In the genomic region with DNA sequence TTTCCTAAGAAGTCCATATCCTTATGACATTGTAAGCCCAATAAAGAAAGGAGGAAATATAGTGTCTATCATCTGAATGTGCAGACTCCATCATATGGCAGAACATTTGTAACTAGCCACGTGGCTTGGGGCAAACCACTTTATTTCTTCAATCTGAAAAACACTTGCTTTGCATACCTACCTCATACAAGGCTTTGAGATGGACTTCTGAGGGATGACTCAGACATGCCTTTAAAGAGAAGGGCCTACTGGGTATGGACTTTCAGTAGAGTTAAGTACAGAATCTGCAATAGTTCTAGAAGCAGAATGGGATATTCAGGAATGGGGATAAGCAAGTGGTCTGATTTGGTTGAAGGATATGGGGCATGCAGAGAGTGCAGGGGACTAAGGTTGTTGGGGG, we compare ENCODE assay signal across 17 cellular contexts. TPM values are rescaled to one million over a fixed set of nuclear protein-coding genes. Genes with fewer than 3 reads are reported as not detected.
A peak's percentile ranks its signal among the peaks of the same experiment; 100 is the strongest.
DNase-seq lines count a peak whose midpoint lies in the region; ATAC-seq, FAIRE-seq and TF ChIP-seq lines count a peak whose summit lies in the region.
"Had no signal": no experiment of that assay in that cellular context is flagged by ENCODE, and none has a peak within 500 bp of the region (broad histone marks: within the 10 kb centered on the region; RNA-seq: fewer than 3 reads in every experiment).

No MANE protein-coding gene starts in this region.

- DNase-seq in EL (peak; percentile 31), Karpas-422 (peak; percentile 11), amniotic epithelial cell (ENCODE audit: low read depth) (peak; percentile 34), H1 (ENCODE audit: low read depth in 1 of 2, low spot score in 2 of 2) (no peak), GDM1 (lab: John Stamatoyannopoulos, UW) (no peak), cortex of kidney (lab: John Stamatoyannopoulos, UW) (no peak), DMS53 treated with DMSO at 0.1 percent for 48 hours (lab: John Stamatoyannopoulos, UW; ENCODE audit: unreplicated experiment) (no peak)
- DNase-seq: DMS 273 treated with DMSO at 0.1 percent for 48 hours, Kasumi-1, NCI-H1417, NCI-H1930, NCI-H446 treated with DMSO at 0.1 percent for 48 hours, NCI-H774 had no signal

- no peak overlapping the region for H2BK120ac ChIP-seq in H1 (replicated peaks; ENCODE audit: low read depth, low read length)

- POLR2A ChIA-PET in H1 (lab: Charles Lee; ENCODE audit: partially characterized antibody): no interaction called here

- H3K79me2 ChIP-seq in Karpas-422 (ENCODE audit: low read length): no peaks in the 10 kb centered on the region
- no peaks in the 10 kb centered on the region for H3K79me2 ChIP-seq in H1 (ENCODE audit: control insufficient read depth in 1 of 2, insufficient read depth in 2 of 2, low read length in 2 of 2)

- no peak overlapping the region for H2BK20ac ChIP-seq in H1 (ENCODE audit: low read length)

- no peak overlapping the region for H2BK5ac ChIP-seq in H1 (ENCODE audit: low read depth, low read length)

- no peak for ATAC-seq in GM19452 (IDR thresholded peaks at IDR 0.05; ENCODE audit: unreplicated experiment)

- H4K20me1 ChIP-seq in Karpas-422 (ENCODE audit: insufficient read depth, low read depth, low read length) (no peaks in the 10 kb centered on the region), H1 (replicated peaks in 1 of 2; ENCODE audit: control insufficient read depth in 1 of 2, insufficient read depth in 2 of 2, low read length in 2 of 2) (no peaks in the 10 kb centered on the region)

- H3K27ac ChIP-seq in Karpas-422 (ENCODE audit: low read length) (no peak overlapping the region), H1 (ENCODE audit: low read depth, low read length) (no peak overlapping the region)
- H3K27ac ChIP-seq: C4-2B had no signal

- H4K5ac ChIP-seq in H1 (ENCODE audit: insufficient read length, low read depth, low read length): no peak overlapping the region

- H3K56ac ChIP-seq in H1 (replicated peaks; ENCODE audit: insufficient read length, low read depth, low read length): peak overlapping the region; percentile 50

- no peak for TF ChIP-seq POLR2A in H1 (IDR thresholded peaks at IDR 0.05; ENCODE audit: control extremely low read depth in 1 of 2, low read depth in 2 of 2, low read length in 2 of 2)

- H4K8ac ChIP-seq in H1 (ENCODE audit: extremely low read depth, insufficient read depth, low read length): no peak overlapping the region

- H3K4me3 ChIP-seq in Karpas-422 (ENCODE audit: low read length): no peak overlapping the region
- H3K4me3 ChIP-seq in H1 (ENCODE audit: extremely low read depth in 1 of 4, insufficient read depth in 2 of 4, low read depth in 3 of 4, low read length in 4 of 4): no peak overlapping the region
- H3K4me3 ChIP-seq: HAP-1 had no signal

- 94% methylated on average over 1 of the region's 1 CpG; no CpG with 5 or more reads in 1 of the 2 experiments for WGBS in H1 (ENCODE audit: extremely low coverage in 1 of 2, insufficient coverage in 1 of 2, insufficient read length in 1 of 2, insufficient replicate concordance in 2 of 2, low coverage in 1 of 2, low lambda C conversion rate in 2 of 2, missing lambda C conversion rate in 1 of 2), 2 experiments

- H3K9me2 ChIP-seq in Karpas-422 (replicated peaks; ENCODE audit: insufficient read depth, low read length): no peaks in the 10 kb centered on the region

- no peak overlapping the region for H2AK5ac ChIP-seq in H1 (ENCODE audit: low read depth, low read length)

- no peak overlapping the region for H3K4ac ChIP-seq in H1 (replicated peaks; ENCODE audit: insufficient read length, low read depth, low read length)

- no peak overlapping the region for H4K91ac ChIP-seq in H1 (replicated peaks; ENCODE audit: insufficient read length, low read length)

- H3K4me1 ChIP-seq in Karpas-422 (ENCODE audit: low read length) (no peaks in the 10 kb centered on the region), H1 (replicated peaks in 1 of 4; ENCODE audit: control insufficient read depth in 3 of 4, insufficient read depth in 4 of 4, low read length in 3 of 4) (no peaks in the 10 kb centered on the region)
- H3K4me1 ChIP-seq: HAP-1 had no signal

- no peak overlapping the region for H2BK12ac ChIP-seq in H1 (ENCODE audit: low read depth, low read length)

- no peaks in the 10 kb centered on the region for H3K36me3 ChIP-seq in Karpas-422 (ENCODE audit: insufficient read depth, low read length)
- no peaks in the 10 kb centered on the region for H3K36me3 ChIP-seq in H1 (ENCODE audit: control insufficient read depth in 2 of 4, insufficient read depth in 4 of 4, low read length in 3 of 4)
- H3K36me3 ChIP-seq: HAP-1 had no signal

- H3K9me3 ChIP-seq in Karpas-422 (ENCODE audit: low read length) (no peaks in the 10 kb centered on the region), H1 (ENCODE audit: insufficient read depth in 2 of 2, low read depth in 1 of 2, low read length in 1 of 2) (no peaks in the 10 kb centered on the region)
- H3K9me3 ChIP-seq: HAP-1 had no signal

- H3K27me3 ChIP-seq in Karpas-422 (ENCODE audit: low read length) (no peaks in the 10 kb centered on the region), H1 (replicated peaks in 1 of 4; ENCODE audit: control insufficient read depth in 3 of 4, extremely low read depth in 1 of 4, insufficient read depth in 3 of 4, low read length in 3 of 4) (no peaks in the 10 kb centered on the region)

- H2AFZ ChIP-seq in Karpas-422 (ENCODE audit: low read length) (0 out of 2 replicates have a peak overlapping the region, but pooled peaks have one; percentile 7), H1 (ENCODE audit: low read length) (no peak overlapping the region)

- H3K4me2 ChIP-seq in Karpas-422 (ENCODE audit: low read depth, low read length, poor library complexity, severe bottlenecking): no peak overlapping the region
- H3K4me2 ChIP-seq in H1 (ENCODE audit: insufficient read depth in 1 of 2, low read depth in 2 of 2, low read length in 2 of 2): no peak overlapping the region

- no peaks in the 10 kb centered on the region for H3K79me1 ChIP-seq in H1 (ENCODE audit: low read depth, low read length)

- no peak for TF ChIP-seq RAD21 in H1 (IDR thresholded peaks at IDR 0.05 in 1 of 2, conservative IDR thresholded peaks at IDR 0.05 in 1 of 2; ENCODE audit: low read depth in 2 of 2, low read length in 2 of 2)

- no peak overlapping the region for H2BK15ac ChIP-seq in H1 (ENCODE audit: low read length)

- H3K23ac ChIP-seq in H1 (ENCODE audit: insufficient read length): no peak overlapping the region

- no peak for FAIRE-seq in H1 (lab: Jason Lieb, UNC)
- FAIRE-seq: GM19239 had no signal

- H3K9ac ChIP-seq in Karpas-422 (ENCODE audit: low read length) (no peak overlapping the region), H1 (replicated peaks in 1 of 4; ENCODE audit: extremely low read depth in 1 of 4, low read depth in 3 of 4, low read length in 3 of 4) (no peak overlapping the region)

- H3K14ac ChIP-seq in H1 (ENCODE audit: insufficient read length): no peak overlapping the region

- TF ChIP-seq EP300 in H1 (IDR thresholded peaks at IDR 0.05; ENCODE audit: borderline replicate concordance in 1 of 2, low read depth in 2 of 2, low read length in 2 of 2): no peak

- H3K23me2 ChIP-seq in H1 (ENCODE audit: low read depth, low read length): no peaks in the 10 kb centered on the region

- TF ChIP-seq CTCF in H1 (IDR thresholded peaks at IDR 0.05; ENCODE audit: control extremely low read depth in 1 of 3, insufficient read depth in 1 of 3, low read depth in 1 of 3, low read length in 3 of 3): no peak

- CTCF ChIA-PET in H1 (lab: Charles Lee; ENCODE audit: partially characterized antibody): interaction anchor here (1.2 to 2.0 kb wide), 2 partner anchors 11 to 77 kb away, joined by 4 to 9 read pairs; no protein-coding TSS in a partner anchor

- no peak overlapping the region for H3K18ac ChIP-seq in H1 (ENCODE audit: extremely low read depth, low read length)

TF ChIP-seq in H1, 55 proteins besides CTCF, POLR2A, EP300 and RAD21:
- no peak for TF ChIP-seq TBP (IDR thresholded peaks at IDR 0.05; ENCODE audit: low read depth, low read length)
- TF ChIP-seq SP4 (IDR thresholded peaks at IDR 0.05; ENCODE audit: low read length): no peak
- TF ChIP-seq YY1 (IDR thresholded peaks at IDR 0.05; ENCODE audit: low read depth, low read length): no peak
- no peak for TF ChIP-seq SIRT6 (IDR thresholded peaks at IDR 0.05; ENCODE audit: low read length)
- no peak for TF ChIP-seq TAF1 (IDR thresholded peaks at IDR 0.05; ENCODE audit: low read depth, low read length)

RNA-seq across cellular contexts. Expression of a gene that starts 12.0 kb away (rescaled TPM):
- 23.7 and 34.9 TPM in 2 replicates for total RNA-seq in Karpas-422 (2014; rRNA removed; shearing (Covaris generic); ENCODE audit: low replicate concordance)
- 57.0 and 59.4 TPM in 2 replicates for total RNA-seq in H1 (2021; fragmentation: NEBNext Ultra II Directional; extraction: Animal tissue kit (Norgen Biotek cat#: 25700))
- polyA plus RNA-seq in H1 (2011; rRNA removed): 24.8 and 30.5 TPM in 2 replicates
- 28.4 TPM for polyA plus RNA-seq in H1 (2011; cell fraction: cytosol; rRNA removed)
- 40.8 TPM for polyA plus RNA-seq in H1 (2011; cell fraction: nucleus; rRNA removed)
- 36.9 to 50.2 TPM (median 37.4 TPM) in 4 replicates for polyA plus RNA-seq in H1 (2012, experiment 1 of 2)
- 5.1 TPM for polyA plus RNA-seq in H1 (2012, experiment 2 of 2)
- 32.9 TPM for polyA plus RNA-seq in H1 (2013, experiment 1 of 2)
- 33.1 TPM for polyA plus RNA-seq in H1 (2013, experiment 2 of 2)
- polyA minus RNA-seq in H1 (2011; rRNA and poly(A)+ RNA removed): 63.5 and 72.5 TPM in 2 replicates
- polyA minus RNA-seq in H1 (2011; cell fraction: cytosol; rRNA and poly(A)+ RNA removed): 29.9 TPM
- polyA minus RNA-seq in H1 (2011; cell fraction: nucleus; rRNA and poly(A)+ RNA removed): 31.9 TPM

Comparison
In these comparisons a context has a peak if more than half of its experiments do, and no peak if none do; other contexts are left out.
1. DNase-seq: peak in EL (single experiment), Karpas-422 (single experiment) and amniotic epithelial cell (single experiment); none in H1 (0 of 2), GDM1 (single experiment), cortex of kidney (single experiment) and DMS53 treated with DMSO at 0.1 percent for 48 hours (single experiment).